In genomic region chr19:7535035-7535992, GRCh38 we compare ENCODE assay signal across 8 cellular contexts. TPM values are rescaled to one million over a fixed set of nuclear protein-coding genes. Genes with fewer than 3 reads are reported as not detected.
DNase-seq lines count a peak whose midpoint lies in the region; ATAC-seq and TF ChIP-seq lines count a peak whose summit lies in the region.

PNPLA6 (plus strand) TSS chr19:7535717; CDS start chr19:7535789, 72 bp downstream.

- H4K20me1 ChIP-seq in Loucy (ENCODE audit: insufficient read depth, low read length, poor library complexity, severe bottlenecking) = no peaks in the 10 kb centered on the region

- H3K36me3 ChIP-seq in Loucy (ENCODE audit: insufficient read depth, low read length) = no peaks in the 10 kb centered on the region
- peaks cover 11% of the 10 kb centered on the region; the same call in 1 of the 2 replicates for H3K36me3 ChIP-seq in RWPE2 (ENCODE audit: low read depth)

- ATAC-seq in RWPE2 (ENCODE audit: low read depth) = peak; percentile 77

- H3K36me3 Mint-ChIP-seq in nephron progenitor cell (ENCODE audit: low read depth) = peaks cover 14% of the 10 kb centered on the region
- H3K36me3 Mint-ChIP-seq in stimulated activated naive CD8-positive, alpha-beta T cell treated with anti-CD3 and anti-CD28 coated beads, Interleukin-15, Interleukin-2, amounts not matched to agents 100 ng/mL and 50 ng/mL, for 24 hours (ENCODE audit: low read depth) = peaks cover 20% of the 10 kb centered on the region

- no peaks in the 10 kb centered on the region for H3F3A ChIP-seq in Loucy (ENCODE audit: low read depth)

- H3K4me1 Mint-ChIP-seq in nephron progenitor cell = peaks cover 18% of the 10 kb centered on the region
- H3K4me1 Mint-ChIP-seq in stimulated activated naive CD8-positive, alpha-beta T cell treated with anti-CD3 and anti-CD28 coated beads, Interleukin-15, Interleukin-2, amounts not matched to agents 100 ng/mL and 50 ng/mL, for 24 hours (ENCODE audit: low read depth) = peaks cover 23% of the 10 kb centered on the region

- H3K9me3 Mint-ChIP-seq in nephron progenitor cell = no peaks in the 10 kb centered on the region
- no peaks in the 10 kb centered on the region for H3K9me3 Mint-ChIP-seq in stimulated activated naive CD8-positive, alpha-beta T cell treated with anti-CD3 and anti-CD28 coated beads, Interleukin-15, Interleukin-2, amounts not matched to agents 100 ng/mL and 50 ng/mL, for 24 hours

- DNase-seq in EH (ENCODE audit: low read depth) = peak; percentile 93
- peak; percentile 96 for DNase-seq in H4 (ENCODE audit: low spot score)
- peak; percentile 92 for DNase-seq in RWPE2 (ENCODE audit: low spot score)
- peak; percentile 92 for DNase-seq in activated T-helper 9 cell treated with anti-CD3 and anti-CD28 coated beads, Interleukin-2, amount 50 U/mL, for 16 hours (ENCODE audit: low read depth)
- peak; percentile 96 for DNase-seq in fibroblast of pulmonary artery (ENCODE audit: low read depth)
- peak; percentile 96 for DNase-seq in nephron progenitor cell

- H3K4me1 ChIP-seq in Loucy (ENCODE audit: insufficient read depth, low read length, poor library complexity, severe bottlenecking) = no peaks in the 10 kb centered on the region
- H3K4me1 ChIP-seq in RWPE2 (ENCODE audit: insufficient read depth, poor library complexity, severe bottlenecking) = no peaks in the 10 kb centered on the region

- no peaks in the 10 kb centered on the region for H3K79me2 ChIP-seq in Loucy (ENCODE audit: insufficient read depth, low read length)

- peak within 1 kb of the TSS; percentile 89 for H3K4me3 ChIP-seq in Loucy (ENCODE audit: low read length, poor library complexity, severe bottlenecking)
- peak within 1 kb of the TSS; percentile 49 for H3K4me3 ChIP-seq in RWPE2 (ENCODE audit: severe bottlenecking)
- peak within 1 kb of the TSS; percentile 93 for H3K4me3 ChIP-seq in fibroblast of pulmonary artery (replicated peaks; ENCODE audit: low read depth, low read length)

- H3K9ac ChIP-seq in Loucy (ENCODE audit: low read depth, low read length, poor library complexity, severe bottlenecking) = peak within 1 kb of the TSS; percentile 82

- H3K9me3 ChIP-seq in Loucy (ENCODE audit: insufficient read depth, low read depth, low read length) (no peaks in the 10 kb centered on the region), RWPE2 (ENCODE audit: severe bottlenecking) (no peaks in the 10 kb centered on the region)

- H3K9me2 ChIP-seq in Loucy (replicated peaks; ENCODE audit: low read depth, low read length) = no peaks in the 10 kb centered on the region

- H3K27me3 Mint-ChIP-seq in nephron progenitor cell (ENCODE audit: low read depth, poor library complexity) = peaks cover 4% of the 10 kb centered on the region
- H3K27me3 Mint-ChIP-seq in stimulated activated naive CD8-positive, alpha-beta T cell treated with anti-CD3 and anti-CD28 coated beads, Interleukin-15, Interleukin-2, amounts not matched to agents 100 ng/mL and 50 ng/mL, for 24 hours = no peaks in the 10 kb centered on the region

- peak within 1 kb of the TSS; percentile 96 for H2AFZ ChIP-seq in Loucy (ENCODE audit: low read length)

- peak within 1 kb of the TSS; percentile 94 for H3K4me3 Mint-ChIP-seq in nephron progenitor cell
- H3K4me3 Mint-ChIP-seq in stimulated activated naive CD8-positive, alpha-beta T cell treated with anti-CD3 and anti-CD28 coated beads, Interleukin-15, Interleukin-2, amounts not matched to agents 100 ng/mL and 50 ng/mL, for 24 hours = peak within 1 kb of the TSS; percentile 94

- H3K27me3 ChIP-seq in Loucy (ENCODE audit: insufficient read depth, low read length, poor library complexity, severe bottlenecking) (no peaks in the 10 kb centered on the region), RWPE2 (ENCODE audit: insufficient read depth, poor library complexity, severe bottlenecking) (no peaks in the 10 kb centered on the region)

- H3K4me2 ChIP-seq in Loucy (ENCODE audit: low read depth, low read length, poor library complexity, severe bottlenecking) = peak within 1 kb of the TSS; percentile 98

- peak within 1 kb of the TSS; percentile 64 for H3K27ac ChIP-seq in RWPE2 (ENCODE audit: poor library complexity, severe bottlenecking)

- H3K27ac Mint-ChIP-seq in nephron progenitor cell = peak within 1 kb of the TSS; percentile 97
- H3K27ac Mint-ChIP-seq in stimulated activated naive CD8-positive, alpha-beta T cell treated with anti-CD3 and anti-CD28 coated beads, Interleukin-15, Interleukin-2, amounts not matched to agents 100 ng/mL and 50 ng/mL, for 24 hours = peak within 1 kb of the TSS; percentile 87

- TF ChIP-seq CTCF in Loucy (conservative IDR thresholded peaks at IDR 0.05; ENCODE audit: low read length) (no peak), RWPE2 (IDR thresholded peaks at IDR 0.05; ENCODE audit: poor library complexity, severe bottlenecking) (no peak), fibroblast of pulmonary artery (IDR thresholded peaks at IDR 0.05; ENCODE audit: low read length, missing control alignments) (no peak), nephron progenitor cell (IDR thresholded peaks at IDR 0.05) (no peak)

RNA-seq across cellular contexts. Expression of gene PNPLA6, which starts in this region (rescaled TPM):
- 32.5 and 41.4 TPM in 2 replicates for total RNA-seq in H4 (2014; rRNA removed; shearing (Covaris generic))

Comparison
In these comparisons a context has a peak if more than half of its experiments do, and no peak if none do; other contexts are left out.
1. Peak in every context shown above with its lines: DNase-seq, ATAC-seq, H3K4me3 ChIP-seq and H3K27ac ChIP-seq.